Comparison of ENCODE assay signal across 12 cellular contexts in the genomic region with DNA sequence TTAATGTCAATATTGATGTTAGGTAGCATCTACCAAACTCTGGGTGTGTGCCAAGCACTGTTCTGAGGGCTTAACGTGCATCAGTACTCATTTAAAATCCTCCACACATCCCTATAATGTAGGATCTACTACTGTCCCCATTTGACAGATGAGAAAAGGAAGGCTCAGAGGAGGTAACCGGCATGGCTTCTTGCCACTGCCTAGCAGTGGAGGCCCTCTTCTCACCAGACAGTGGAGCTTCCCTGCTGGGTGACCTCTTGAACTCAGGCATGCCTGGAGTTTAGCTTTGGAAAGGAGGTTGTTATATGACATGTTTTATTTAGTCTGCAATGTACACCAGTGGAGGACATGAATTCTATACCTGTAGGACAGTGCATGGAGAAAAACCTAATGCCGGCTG. TPM values are rescaled to one million over a fixed set of nuclear protein-coding genes. Genes with fewer than 3 reads are reported as not detected.
DNase-seq lines count a peak whose midpoint lies in the region; ATAC-seq, FAIRE-seq and TF ChIP-seq lines count a peak whose summit lies in the region.
"Had no signal": no experiment of that assay in that cellular context is flagged by ENCODE, and none has a peak within 500 bp of the region (broad histone marks: within the 10 kb centered on the region; RNA-seq: fewer than 3 reads in every experiment).

No MANE protein-coding gene starts in this region.

- H3K36me3 Mint-ChIP-seq in stimulated activated naive CD8-positive, alpha-beta T cell treated with anti-CD3 and anti-CD28 coated beads, Interleukin-15, Interleukin-2, amounts not matched to agents 100 ng/mL and 50 ng/mL, for 24 hours (ENCODE audit: low read depth) = peaks cover 22% of the 10 kb centered on the region
- H3K36me3 Mint-ChIP-seq in activated naive CD8-positive, alpha-beta T cell treated with anti-CD3 and anti-CD28 coated beads, Interleukin-2, amount 10 ng/mL, durations not matched to agents 7 days and 5 days = peaks cover 16% of the 10 kb centered on the region
- H3K36me3 Mint-ChIP-seq: stimulated activated memory B cell treated with anti-CD40 and anti-IgM and Interleukin-4, amounts not matched to agents 10 μg/mL and 1 μg/mL and 100 μg/mL, for 72 hours had no signal

- no peak overlapping the region for H3K27ac ChIP-seq in mesodermal cell (ENCODE audit: low read depth, low read length, severe bottlenecking)
- no peak overlapping the region for H3K27ac ChIP-seq in WERI-Rb-1

- H3K36me3 ChIP-seq in mesodermal cell (ENCODE audit: control insufficient read depth, insufficient read depth, low read length) = peaks cover 29% of the 10 kb centered on the region
- H3K36me3 ChIP-seq in WERI-Rb-1 = peaks cover 4% of the 10 kb centered on the region; the same call in 1 of the 2 replicates

- 20 to 100% methylated on average over 1 of the region's 3 CpGs for WGBS in mesodermal cell (ENCODE audit: insufficient coverage in 2 of 2), 2 experiments

- no peaks in the 10 kb centered on the region for H3K9me3 ChIP-seq in mesodermal cell (ENCODE audit: control insufficient read depth, low read length)
- no peaks in the 10 kb centered on the region for H3K9me3 ChIP-seq in WERI-Rb-1 (ENCODE audit: severe bottlenecking)

- no peak for TF ChIP-seq POLR2A in H54 (IDR thresholded peaks at IDR 0.05; ENCODE audit: low read depth, low read length)

- TF ChIP-seq CTCF in WERI-Rb-1 (IDR thresholded peaks at IDR 0.05; ENCODE audit: low read depth, low read length) = no peak

- H3K4me3 ChIP-seq in mesodermal cell (ENCODE audit: extremely low read depth, insufficient read depth, low read length, poor library complexity, severe bottlenecking) = peak overlapping the region; percentile 84
- no peak overlapping the region for H3K4me3 ChIP-seq in WERI-Rb-1 (ENCODE audit: low read depth, low read length)

- peaks cover 18% of the 10 kb centered on the region for H3K4me1 ChIP-seq in mesodermal cell (ENCODE audit: control insufficient read depth, insufficient read depth, low read length, poor library complexity, severe bottlenecking)

- peaks cover 11% of the 10 kb centered on the region for H3K27me3 Mint-ChIP-seq in stimulated activated naive CD8-positive, alpha-beta T cell treated with anti-CD3 and anti-CD28 coated beads, Interleukin-15, Interleukin-2, amounts not matched to agents 100 ng/mL and 50 ng/mL, for 24 hours
- H3K27me3 Mint-ChIP-seq in activated naive CD8-positive, alpha-beta T cell treated with anti-CD3 and anti-CD28 coated beads, Interleukin-2, amount 10 ng/mL, durations not matched to agents 7 days and 5 days = peaks cover 6% of the 10 kb centered on the region

- peaks cover 18% of the 10 kb centered on the region for H3K4me1 Mint-ChIP-seq in stimulated activated naive CD8-positive, alpha-beta T cell treated with anti-CD3 and anti-CD28 coated beads, Interleukin-15, Interleukin-2, amounts not matched to agents 100 ng/mL and 50 ng/mL, for 24 hours (ENCODE audit: low read depth)
- peaks cover 34% of the 10 kb centered on the region for H3K4me1 Mint-ChIP-seq in activated naive CD8-positive, alpha-beta T cell treated with anti-CD3 and anti-CD28 coated beads, Interleukin-2, amount 10 ng/mL, durations not matched to agents 7 days and 5 days

- H3K27me3 ChIP-seq in WERI-Rb-1 (ENCODE audit: insufficient read depth, low read depth, severe bottlenecking) = no peaks in the 10 kb centered on the region

- H3K9me3 Mint-ChIP-seq in stimulated activated naive CD8-positive, alpha-beta T cell treated with anti-CD3 and anti-CD28 coated beads, Interleukin-15, Interleukin-2, amounts not matched to agents 100 ng/mL and 50 ng/mL, for 24 hours = no peaks in the 10 kb centered on the region
- H3K9me3 Mint-ChIP-seq in activated naive CD8-positive, alpha-beta T cell treated with anti-CD3 and anti-CD28 coated beads, Interleukin-2, amount 10 ng/mL, durations not matched to agents 7 days and 5 days = no peaks in the 10 kb centered on the region
- H3K9me3 Mint-ChIP-seq: stimulated activated memory B cell treated with anti-CD40 and anti-IgM and Interleukin-4, amounts not matched to agents 10 μg/mL and 1 μg/mL and 100 μg/mL, for 72 hours had no signal

- no peak overlapping the region for H3K27ac Mint-ChIP-seq in stimulated activated naive CD8-positive, alpha-beta T cell treated with anti-CD3 and anti-CD28 coated beads, Interleukin-15, Interleukin-2, amounts not matched to agents 100 ng/mL and 50 ng/mL, for 24 hours
- H3K27ac Mint-ChIP-seq in activated naive CD8-positive, alpha-beta T cell treated with anti-CD3 and anti-CD28 coated beads, Interleukin-2, amount 10 ng/mL, durations not matched to agents 7 days and 5 days = no peak overlapping the region
- H3K27ac Mint-ChIP-seq: stimulated activated memory B cell treated with anti-CD40 and anti-IgM and Interleukin-4, amounts not matched to agents 10 μg/mL and 1 μg/mL and 100 μg/mL, for 72 hours had no signal

- no peak for FAIRE-seq in H54 (lab: Jason Lieb, UNC)
- FAIRE-seq: D721Med had no signal

- H3K4me3 Mint-ChIP-seq in stimulated activated naive CD8-positive, alpha-beta T cell treated with anti-CD3 and anti-CD28 coated beads, Interleukin-15, Interleukin-2, amounts not matched to agents 100 ng/mL and 50 ng/mL, for 24 hours = peak overlapping the region; percentile 89
- peak overlapping the region; percentile 86 for H3K4me3 Mint-ChIP-seq in activated naive CD8-positive, alpha-beta T cell treated with anti-CD3 and anti-CD28 coated beads, Interleukin-2, amount 10 ng/mL, durations not matched to agents 7 days and 5 days

- no peak for DNase-seq in stimulated activated naive CD8-positive, alpha-beta T cell treated with anti-CD3 and anti-CD28 coated beads, Interleukin-15, Interleukin-2, amounts not matched to agents 100 U/mL and 50 U/mL, for 24 hours
- DNase-seq in activated naive CD8-positive, alpha-beta T cell treated with anti-CD3 and anti-CD28 coated beads, Interleukin-2, amount 10 ng/mL, durations not matched to agents 7 days and 5 days = no peak
- DNase-seq in H54 (ENCODE audit: insufficient read length, low spot score) = no peak
- no peak for DNase-seq in NCI-H2196 treated with DMSO at 0.1 percent for 48 hours (lab: John Stamatoyannopoulos, UW; ENCODE audit: unreplicated experiment)
- DNase-seq in WERI-Rb-1 = no peak
- DNase-seq in DMS114 treated with DMSO at 0.1 percent for 48 hours (lab: John Stamatoyannopoulos, UW; ENCODE audit: unreplicated experiment) = no peak
- DNase-seq: midbrain, NCI-H1092 treated with DMSO at 0.1 percent for 48 hours had no signal

- ATAC-seq in stimulated activated naive CD8-positive, alpha-beta T cell treated with anti-CD3 and anti-CD28 coated beads, Interleukin-15, Interleukin-2, amounts not matched to agents 100 U/mL and 50 U/mL, for 24 hours = no peak
- ATAC-seq in activated naive CD8-positive, alpha-beta T cell treated with anti-CD3 and anti-CD28 coated beads, Interleukin-2, amount 10 ng/mL, durations not matched to agents 7 days and 5 days (ENCODE audit: low read depth) = no peak
- ATAC-seq: stimulated activated memory B cell treated with anti-CD40 and anti-IgM and Interleukin-4, amounts not matched to agents 10 μg/mL and 1 μg/mL and 100 μg/mL, for 72 hours had no signal

- POLR2A ChIA-PET in activated naive CD8-positive, alpha-beta T cell treated with anti-CD3 and anti-CD28 coated beads, Interleukin-2, amount 10 ng/mL, durations not matched to agents 7 days and 5 days (lab: Charles Lee) = interaction anchor here (0.6 to 2.9 kb wide), 2 partner anchors 41 to 274 kb away, joined by 3 to 20 read pairs; no protein-coding TSS in a partner anchor

RNA-seq across cellular contexts. Expression of gene SPATA13, which starts 2.1 kb away (rescaled TPM):
- total RNA-seq in activated naive CD8-positive, alpha-beta T cell treated with anti-CD3 and anti-CD28 coated beads, Interleukin-2, amount 10 ng/mL, durations not matched to agents 7 days and 5 days = 10 to 100 TPM; 78.7 to 89.9 TPM
- 15.3 TPM for polyA plus RNA-seq in mesodermal cell (2013, experiment 1 of 2)
- 14.3 TPM for polyA plus RNA-seq in mesodermal cell (2013, experiment 2 of 2)
